ENCODE assay signal across 1 cellular context in genomic region chr9:7970666-7971335, GRCh38.
TF ChIP-seq lines count a peak whose summit lies in the region.

No MANE protein-coding gene starts in this region.

TF ChIP-seq in HepG2, 621 proteins besides CTCF, POLR2A, EP300 and RAD21 (continued from another document):
- TF ChIP-seq, protein P1, sequence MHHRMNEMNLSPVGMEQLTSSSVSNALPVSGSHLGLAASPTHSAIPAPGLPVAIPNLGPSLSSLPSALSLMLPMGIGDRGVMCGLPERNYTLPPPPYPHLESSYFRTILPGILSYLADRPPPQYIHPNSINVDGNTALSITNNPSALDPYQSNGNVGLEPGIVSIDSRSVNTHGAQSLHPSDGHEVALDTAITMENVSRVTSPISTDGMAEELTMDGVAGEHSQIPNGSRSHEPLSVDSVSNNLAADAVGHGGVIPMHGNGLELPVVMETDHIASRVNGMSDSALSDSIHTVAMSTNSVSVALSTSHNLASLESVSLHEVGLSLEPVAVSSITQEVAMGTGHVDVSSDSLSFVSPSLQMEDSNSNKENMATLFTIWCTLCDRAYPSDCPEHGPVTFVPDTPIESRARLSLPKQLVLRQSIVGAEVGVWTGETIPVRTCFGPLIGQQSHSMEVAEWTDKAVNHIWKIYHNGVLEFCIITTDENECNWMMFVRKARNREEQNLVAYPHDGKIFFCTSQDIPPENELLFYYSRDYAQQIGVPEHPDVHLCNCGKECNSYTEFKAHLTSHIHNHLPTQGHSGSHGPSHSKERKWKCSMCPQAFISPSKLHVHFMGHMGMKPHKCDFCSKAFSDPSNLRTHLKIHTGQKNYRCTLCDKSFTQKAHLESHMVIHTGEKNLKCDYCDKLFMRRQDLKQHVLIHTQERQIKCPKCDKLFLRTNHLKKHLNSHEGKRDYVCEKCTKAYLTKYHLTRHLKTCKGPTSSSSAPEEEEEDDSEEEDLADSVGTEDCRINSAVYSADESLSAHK (CRISPR knock-in tag; IDR thresholded peaks at IDR 0.05; ENCODE audit: borderline replicate concordance), result no peak
- TF ChIP-seq ZNF383 (CRISPR knock-in tag; IDR thresholded peaks at IDR 0.05; ENCODE audit: borderline replicate concordance) (no peak), MAFK (conservative IDR thresholded peaks at IDR 0.05 in 1 of 2, IDR thresholded peaks at IDR 0.05 in 1 of 2; ENCODE audit: low read length in 2 of 2) (peak in 1 of 2 experiments; percentile 41; a peak in 1 of 4 replicates), KLF11 (CRISPR knock-in tag; IDR thresholded peaks at IDR 0.05) (no peak), ZNF772 (CRISPR knock-in tag; IDR thresholded peaks at IDR 0.05) (no peak), NBN (conservative IDR thresholded peaks at IDR 0.05) (no peak), ZNF143 (CRISPR knock-in tag; IDR thresholded peaks at IDR 0.05) (no peak), MAFF (IDR thresholded peaks at IDR 0.05; ENCODE audit: low read depth, low read length) (peak; percentile 6; the same call in 1 of the 2 replicates), ZNF20 (CRISPR knock-in tag; IDR thresholded peaks at IDR 0.05) (no peak)
